1 cellular context compared by ENCODE assay signal in the genomic region with DNA sequence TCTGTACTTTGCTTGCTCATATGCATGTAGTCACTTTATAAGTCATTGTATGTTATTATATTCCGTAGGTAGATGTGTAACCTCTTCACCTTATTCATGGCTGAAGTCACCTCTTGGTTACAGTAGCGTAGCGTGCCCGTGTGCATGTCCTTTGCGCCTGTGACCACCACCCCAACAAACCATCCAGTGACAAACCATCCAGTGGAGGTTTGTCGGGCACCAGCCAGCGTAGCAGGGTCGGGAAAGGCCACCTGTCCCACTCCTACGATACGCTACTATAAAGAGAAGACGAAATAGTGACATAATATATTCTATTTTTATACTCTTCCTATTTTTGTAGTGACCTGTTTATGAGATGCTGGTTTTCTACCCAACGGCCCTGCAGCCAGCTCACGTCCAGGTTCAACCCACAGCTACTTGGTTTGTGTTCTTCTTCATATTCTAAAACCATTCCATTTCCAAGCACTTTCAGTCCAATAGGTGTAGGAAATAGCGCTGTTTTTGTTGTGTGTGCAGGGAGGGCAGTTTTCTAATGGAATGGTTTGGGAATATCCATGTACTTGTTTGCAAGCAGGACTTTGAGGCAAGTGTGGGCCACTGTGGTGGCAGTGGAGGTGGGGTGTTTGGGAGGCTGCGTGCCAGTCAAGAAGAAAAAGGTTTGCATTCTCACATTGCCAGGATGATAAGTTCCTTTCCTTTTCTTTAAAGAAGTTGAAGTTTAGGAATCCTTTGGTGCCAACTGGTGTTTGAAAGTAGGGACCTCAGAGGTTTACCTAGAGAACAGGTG.
TF ChIP-seq lines count a peak whose summit lies in the region.

No MANE protein-coding gene starts in this region.

TF ChIP-seq in A549, 52 proteins besides CTCF, POLR2A, EP300 and RAD21 (continued from another document):
- TF ChIP-seq BCL3 (IDR thresholded peaks at IDR 0.05) = no peak
- no peak for TF ChIP-seq KDM1A (IDR thresholded peaks at IDR 0.05; ENCODE audit: low read depth)
- no peak for TF ChIP-seq PHF8 (IDR thresholded peaks at IDR 0.05; ENCODE audit: borderline replicate concordance, low read depth)
- no peak for TF ChIP-seq HOXB5 (CRISPR knock-in tag; IDR thresholded peaks at IDR 0.05)
- TF ChIP-seq HEYL (CRISPR knock-in tag; IDR thresholded peaks at IDR 0.05) = no peak
- no peak for TF ChIP-seq ZFP36 (IDR thresholded peaks at IDR 0.05; ENCODE audit: borderline replicate concordance, partially characterized antibody)
- no peak for TF ChIP-seq HOXB13 (CRISPR knock-in tag; IDR thresholded peaks at IDR 0.05; ENCODE audit: low read depth)
- TF ChIP-seq CBX2 (IDR thresholded peaks at IDR 0.05; ENCODE audit: borderline replicate concordance, low read depth) = no peak
- TF ChIP-seq MAX (IDR thresholded peaks at IDR 0.05) = no peak
TF ChIP-seq in A549: peak in this region for 0.
